Comparison of ENCODE assay signal across 8 cellular contexts in genomic region chr12:43776498-43776897, GRCh38.
DNase-seq lines count a peak whose midpoint lies in the region; ATAC-seq and TF ChIP-seq lines count a peak whose summit lies in the region.

No MANE protein-coding gene starts in this region.

- no peaks in the 10 kb centered on the region for H4K20me1 ChIP-seq in SU-DHL-6 (ENCODE audit: low read depth, low read length)

- no peaks in the 10 kb centered on the region for H3K79me2 ChIP-seq in SU-DHL-6 (ENCODE audit: insufficient read depth, low read length)

- peak; percentile 28 for TF ChIP-seq CTCF in SU-DHL-6 (IDR thresholded peaks at IDR 0.05; ENCODE audit: insufficient read depth, low read length, poor library complexity, severe bottlenecking)

- peaks cover 46% of the 10 kb centered on the region for H3K36me3 ChIP-seq in SU-DHL-6 (ENCODE audit: low read length)

- no peaks in the 10 kb centered on the region for H3K27me3 Mint-ChIP-seq in stimulated activated memory B cell treated with anti-CD40 and anti-IgM and Interleukin-4, amounts not matched to agents 10 μg/mL and 1 μg/mL and 100 μg/mL, for 72 hours

- peaks cover 17% of the 10 kb centered on the region for H3K36me3 Mint-ChIP-seq in stimulated activated memory B cell treated with anti-CD40 and anti-IgM and Interleukin-4, amounts not matched to agents 10 μg/mL and 1 μg/mL and 100 μg/mL, for 72 hours

- no peaks in the 10 kb centered on the region for H3K9me2 ChIP-seq in SU-DHL-6 (replicated peaks; ENCODE audit: insufficient read depth, low read length)

- H2AFZ ChIP-seq in SU-DHL-6 (ENCODE audit: low read depth, low read length, severe bottlenecking), result no peak overlapping the region

- ATAC-seq in HG03354 (IDR thresholded peaks at IDR 0.05; ENCODE audit: poor library complexity, severe bottlenecking, unreplicated experiment) (peak; percentile 49), GM18502 (IDR thresholded peaks at IDR 0.05; ENCODE audit: poor library complexity, unreplicated experiment) (no peak)
- ATAC-seq in stimulated activated memory B cell treated with anti-CD40 and anti-IgM and Interleukin-4, amounts not matched to agents 10 μg/mL and 1 μg/mL and 100 μg/mL, for 72 hours, result no peak

- H3K27ac ChIP-seq in SU-DHL-6 (ENCODE audit: low read depth, low read length), result no peak overlapping the region

- H3K4me3 Mint-ChIP-seq in stimulated activated memory B cell treated with anti-CD40 and anti-IgM and Interleukin-4, amounts not matched to agents 10 μg/mL and 1 μg/mL and 100 μg/mL, for 72 hours, result no peak overlapping the region

- 0 out of 2 replicates have a peak, but pooled peaks cover 3% of the 10 kb centered on the region for H3F3A ChIP-seq in SU-DHL-6 (ENCODE audit: insufficient read depth)

- H3K4me1 Mint-ChIP-seq in stimulated activated memory B cell treated with anti-CD40 and anti-IgM and Interleukin-4, amounts not matched to agents 10 μg/mL and 1 μg/mL and 100 μg/mL, for 72 hours, result no peaks in the 10 kb centered on the region

- H3K9me3 ChIP-seq in SU-DHL-6 (ENCODE audit: insufficient read depth, low read length), result no peaks in the 10 kb centered on the region

- no peak overlapping the region for H3K4me2 ChIP-seq in SU-DHL-6 (ENCODE audit: low read depth, low read length, poor library complexity, severe bottlenecking)

- no peak overlapping the region for H3K4me3 ChIP-seq in SU-DHL-6 (ENCODE audit: insufficient read depth, low read length, poor library complexity, severe bottlenecking)

- H3K27me3 ChIP-seq in SU-DHL-6 (ENCODE audit: low read length), result no peaks in the 10 kb centered on the region

- no peak overlapping the region for H3K9ac ChIP-seq in SU-DHL-6 (ENCODE audit: low read length)

- DNase-seq in NCI-H2227 (lab: John Stamatoyannopoulos, UW; ENCODE audit: unreplicated experiment) (peak; percentile 16), NCI-H2227 treated with DMSO at 0.1 percent for 48 hours (lab: John Stamatoyannopoulos, UW) (no peak), inferior parietal cortex (ENCODE audit: extremely low spot score) (peak; percentile 43), medulla oblongata (ENCODE audit: extremely low spot score) (no peak)

- H3K9me3 Mint-ChIP-seq in stimulated activated memory B cell treated with anti-CD40 and anti-IgM and Interleukin-4, amounts not matched to agents 10 μg/mL and 1 μg/mL and 100 μg/mL, for 72 hours, result no peaks in the 10 kb centered on the region

- H3K27ac Mint-ChIP-seq in stimulated activated memory B cell treated with anti-CD40 and anti-IgM and Interleukin-4, amounts not matched to agents 10 μg/mL and 1 μg/mL and 100 μg/mL, for 72 hours, result no peak overlapping the region

Comparison
In these comparisons a context has a peak if more than half of its experiments do, and no peak if none do; other contexts are left out.
1. DNase-seq: peak in NCI-H2227 (single experiment) and inferior parietal cortex (single experiment); none in NCI-H2227 treated with DMSO at 0.1 percent for 48 hours (single experiment) and medulla oblongata (single experiment).